ENCODE assay signal across 13 cellular contexts in genomic region chr3:149468504-149469212, GRCh38. TPM values are rescaled to one million over a fixed set of nuclear protein-coding genes. Genes with fewer than 3 reads are reported as not detected.
DNase-seq lines count a peak whose midpoint lies in the region; ATAC-seq and TF ChIP-seq lines count a peak whose summit lies in the region.
"Had no signal": no experiment of that assay in that cellular context is flagged by ENCODE, and none has a peak within 500 bp of the region (broad histone marks: within the 10 kb centered on the region; RNA-seq: fewer than 3 reads in every experiment).

No MANE protein-coding gene starts in this region.

- H3K79me1 ChIP-seq in mesenchymal stem cell (replicated peaks; ENCODE audit: low read length, poor library complexity, severe bottlenecking): no peaks in the 10 kb centered on the region

- H3K79me2 ChIP-seq in GM23338 (replicated peaks; ENCODE audit: insufficient read depth): no peaks in the 10 kb centered on the region

- H3K9me3 Mint-ChIP-seq in GM23338: no peaks in the 10 kb centered on the region
- H3K9me3 Mint-ChIP-seq in MCF 10A (ENCODE audit: unreplicated experiment): no peaks in the 10 kb centered on the region

- H3K4me3 ChIP-seq in GM23338: no peak overlapping the region
- no peak overlapping the region for H3K4me3 ChIP-seq in mesenchymal stem cell (ENCODE audit: insufficient read depth in 1 of 2, low read depth in 1 of 2, low read length in 2 of 2)
- H3K4me3 ChIP-seq: lung, suprapubic skin had no signal

- POLR2A ChIA-PET in MCF 10A (lab: Yijun Ruan, JAX): no interaction called here

- H3K4me1 ChIP-seq in GM23338 (ENCODE audit: insufficient read depth) (peaks cover 33% of the 10 kb centered on the region), mesenchymal stem cell (ENCODE audit: control insufficient read depth, insufficient read depth, low read depth, low read length) (peaks cover 4% of the 10 kb centered on the region)

- 0 out of 2 replicates have a peak overlapping the region, but pooled peaks have one; percentile 5 for H3K27ac Mint-ChIP-seq in GM23338
- no peak overlapping the region for H3K27ac Mint-ChIP-seq in MCF 10A (ENCODE audit: low read depth, unreplicated experiment)

- peak overlapping the region in 1 of 2 experiments; percentile 18 for H2BK12ac ChIP-seq in mesenchymal stem cell (ENCODE audit: low read length in 2 of 2)

- H2AFZ ChIP-seq in GM23338 (peak overlapping the region; percentile 97), mesenchymal stem cell (ENCODE audit: low read depth, low read length) (no peak overlapping the region)

- no peak overlapping the region for H3K23ac ChIP-seq in mesenchymal stem cell (ENCODE audit: low read length in 2 of 2)

- intact Hi-C loops in MCF 10A (cut with micrococcal nuclease): no loop called here

- H3K9me2 ChIP-seq in GM23338 (ENCODE audit: insufficient read depth): no peaks in the 10 kb centered on the region; the same call in 1 of the 2 replicates

- no peak overlapping the region for H3K9ac ChIP-seq in mesenchymal stem cell (ENCODE audit: low read length)

- no peak overlapping the region for H2BK5ac ChIP-seq in mesenchymal stem cell (ENCODE audit: low read depth, low read length, poor library complexity, severe bottlenecking)

- no peaks in the 10 kb centered on the region for H4K20me1 ChIP-seq in GM23338 (replicated peaks; ENCODE audit: insufficient read depth)

- BruUV-seq in MCF 10A (replicated peaks; lab: Mats Ljungman, UMichigan): no TSS peak

- H3K36me3 ChIP-seq in GM23338 (ENCODE audit: insufficient read depth) (no peaks in the 10 kb centered on the region), mesenchymal stem cell (ENCODE audit: control insufficient read depth in 1 of 2, insufficient read depth in 2 of 2, low read depth in 1 of 2, low read length in 2 of 2) (peaks cover 0 to 4% of the 10 kb centered on the region in 2 experiments)
- H3K36me3 ChIP-seq: suprapubic skin had no signal

- DNase-seq in GM23338 (ENCODE audit: low spot score) (no peak), mesenchymal stem cell (peak; percentile 29), MCF 10A (ENCODE audit: unreplicated experiment) (no peak), DMS114 treated with DMSO at 0.1 percent for 48 hours (lab: John Stamatoyannopoulos, UW; ENCODE audit: unreplicated experiment) (no peak), OCI-M1 (lab: John Stamatoyannopoulos, UW) (no peak), NCI-H146 (lab: John Stamatoyannopoulos, UW) (no peak)
- DNase-seq: activated gamma-delta T cell, DMS 273 treated with DMSO at 0.1 percent for 48 hours, NCI-H226 had no signal

- H3K4me3 Mint-ChIP-seq in GM23338: no peak overlapping the region
- H3K4me3 Mint-ChIP-seq in MCF 10A (ENCODE audit: unreplicated experiment): no peak overlapping the region

- no peaks in the 10 kb centered on the region for H3K27me3 ChIP-seq in GM23338 (ENCODE audit: insufficient read depth)
- H3K27me3 ChIP-seq in mesenchymal stem cell (ENCODE audit: control insufficient read depth in 1 of 2, insufficient read depth in 1 of 2, low read length in 2 of 2): no peaks in the 10 kb centered on the region
- H3K27me3 ChIP-seq: suprapubic skin had no signal

- H3K9me3 ChIP-seq in mesenchymal stem cell (ENCODE audit: control insufficient read depth, low read length): no peaks in the 10 kb centered on the region
- H3K9me3 ChIP-seq: suprapubic skin had no signal

- H3K36me3 Mint-ChIP-seq in GM23338 (ENCODE audit: low read depth) (no peaks in the 10 kb centered on the region), MCF 10A (ENCODE audit: insufficient read depth, unreplicated experiment) (no peaks in the 10 kb centered on the region)

- TF ChIP-seq CTCF in GM23338 (conservative IDR thresholded peaks at IDR 0.05; ENCODE audit: low read depth in 2 of 2): no peak
- no peak for TF ChIP-seq CTCF in MCF 10A (IDR thresholded peaks at IDR 0.05; ENCODE audit: unreplicated experiment)

- no peaks in the 10 kb centered on the region for H3F3A ChIP-seq in GM23338 (replicated peaks; ENCODE audit: low read depth)

- peaks cover 36% of the 10 kb centered on the region for H3K4me1 Mint-ChIP-seq in GM23338
- H3K4me1 Mint-ChIP-seq in MCF 10A (ENCODE audit: insufficient read depth, unreplicated experiment): peaks cover 21% of the 10 kb centered on the region

- no peak overlapping the region for H4K91ac ChIP-seq in mesenchymal stem cell (ENCODE audit: low read length)

- ATAC-seq in GM18907 (IDR thresholded peaks at IDR 0.05; ENCODE audit: unreplicated experiment) (peak; percentile 89), GM23338 (peak; percentile 58), HG03457 (IDR thresholded peaks at IDR 0.05; ENCODE audit: unreplicated experiment) (peak; percentile 64)

- peak overlapping the region; percentile 23 for H2AK5ac ChIP-seq in mesenchymal stem cell (ENCODE audit: low read length, severe bottlenecking)

- no peak overlapping the region for H4K8ac ChIP-seq in mesenchymal stem cell (ENCODE audit: low read length)

- peak overlapping the region; percentile 11 to 69 for H3K18ac ChIP-seq in mesenchymal stem cell (ENCODE audit: low read depth in 1 of 2, low read length in 2 of 2)

- no CpG with 5 or more reads among the region's 2 CpGs for WGBS in mesenchymal stem cell

- H3K27me3 Mint-ChIP-seq in GM23338 (ENCODE audit: insufficient read depth, low read depth, poor library complexity) (peaks cover 5% of the 10 kb centered on the region), MCF 10A (ENCODE audit: insufficient read depth, unreplicated experiment) (no peaks in the 10 kb centered on the region)

- CTCF ChIA-PET in MCF 10A (lab: Yijun Ruan, JAX): interaction anchor here (0.6 to 1.2 kb wide), 8 partner anchors 13 to 478 kb away, joined by 3 to 4 read pairs (median 3); no protein-coding TSS in a partner anchor

- no peak overlapping the region for H3K4ac ChIP-seq in mesenchymal stem cell (ENCODE audit: low read depth in 1 of 2, low read length in 2 of 2)

- H3K14ac ChIP-seq in mesenchymal stem cell (ENCODE audit: low read length in 2 of 2): no peak overlapping the region

- H3K4me2 ChIP-seq in GM23338 (peak overlapping the region; percentile 38), mesenchymal stem cell (ENCODE audit: low read length, poor library complexity, severe bottlenecking) (no peak overlapping the region)

- peak overlapping the region; percentile 27 for H2BK120ac ChIP-seq in mesenchymal stem cell (ENCODE audit: low read depth, low read length)

- H2BK15ac ChIP-seq in mesenchymal stem cell (ENCODE audit: low read depth, poor library complexity, severe bottlenecking): no peak overlapping the region

- H3K27ac ChIP-seq in GM23338 (ENCODE audit: low read depth) (no peak overlapping the region), mesenchymal stem cell (ENCODE audit: low read length, poor library complexity, severe bottlenecking) (no peak overlapping the region)
- H3K27ac ChIP-seq: suprapubic skin had no signal

TF ChIP-seq in GM23338, 12 proteins besides CTCF, POLR2A, EP300 and RAD21 (continues in another document):
- no peak for TF ChIP-seq JUNB (IDR thresholded peaks at IDR 0.05; ENCODE audit: unreplicated experiment)

RNA-seq across cellular contexts. Expression of gene TM4SF4, which starts 5.8 kb away (rescaled TPM):
- total RNA-seq in GM23338 (2014; rRNA removed; shearing (Covaris generic)): not detected in 2 replicates
- not detected in 2 replicates for polyA plus RNA-seq in GM23338 (2016; fragmentation: Nextera tagmentation; extraction: Ambion mirVana)
- polyA plus RNA-seq in mesenchymal stem cell (2013, experiment 1 of 2): 0.03 TPM
- 0.03 TPM for polyA plus RNA-seq in mesenchymal stem cell (2013, experiment 2 of 2)
- total RNA-seq in MCF 10A (2022): not detected in 2 replicates
